ENCODE assay signal across 10 cellular contexts in genomic region chr14:23093993-23094665, GRCh38. TPM values are rescaled to one million over a fixed set of nuclear protein-coding genes. Genes with fewer than 3 reads are reported as not detected.
DNase-seq lines count a peak whose midpoint lies in the region; ATAC-seq and TF ChIP-seq lines count a peak whose summit lies in the region.
"Had no signal": no experiment of that assay in that cellular context is flagged by ENCODE, and none has a peak within 500 bp of the region (broad histone marks: within the 10 kb centered on the region; RNA-seq: fewer than 3 reads in every experiment).

No MANE protein-coding gene starts in this region.

- DNase-seq in GM06990 (ENCODE audit: extremely low read depth, insufficient read length) (no peak), endothelial cell (ENCODE audit: low spot score) (peak; percentile 70), EL (no peak), NCI-H345 treated with DMSO at 0.1 percent for 48 hours (lab: John Stamatoyannopoulos, UW; ENCODE audit: unreplicated experiment) (no peak), immature natural killer cell (no peak), T-helper 17 cell (no peak)

- H3K4me1 Mint-ChIP-seq in endothelial cell (ENCODE audit: unreplicated experiment) (peaks cover 36% of the 10 kb centered on the region), immature natural killer cell (peaks cover 10 to 21% of the 10 kb centered on the region in 2 donors), T-helper 17 cell (peaks cover 27% of the 10 kb centered on the region)

- H3K27me3 ChIP-seq in GM06990 (replicated peaks; ENCODE audit: control insufficient read depth, insufficient read depth, low read length) (no peaks in the 10 kb centered on the region), KMS-11 (ENCODE audit: insufficient read depth, low read depth) (no peaks in the 10 kb centered on the region), parathyroid adenoma (ENCODE audit: control insufficient read depth, insufficient read depth, low read length) (no peaks in the 10 kb centered on the region)

- H3K27ac Mint-ChIP-seq in endothelial cell (ENCODE audit: unreplicated experiment) (no peak overlapping the region), immature natural killer cell (no peak overlapping the region), T-helper 17 cell (no peak overlapping the region)

- H3K4me2 ChIP-seq in KMS-11, result peak overlapping the region; percentile 87
- peak overlapping the region; percentile 95 for H3K4me2 ChIP-seq in parathyroid adenoma (ENCODE audit: low read length)

- no peaks in the 10 kb centered on the region for H4K20me1 ChIP-seq in KMS-11 (ENCODE audit: insufficient read depth)

- H3K9me3 ChIP-seq in parathyroid adenoma (ENCODE audit: control insufficient read depth, low read length), result no peaks in the 10 kb centered on the region
- H3K9me3 ChIP-seq in T-helper 17 cell (ENCODE audit: control insufficient read depth, low read length, poor library complexity, severe bottlenecking), result no peaks in the 10 kb centered on the region

- H3K4me1 ChIP-seq in KMS-11 (ENCODE audit: low read depth, poor library complexity, severe bottlenecking) (peaks cover 17% of the 10 kb centered on the region), parathyroid adenoma (peaks cover 4% of the 10 kb centered on the region)

- TF ChIP-seq CTCF in GM06990 (IDR thresholded peaks at IDR 0.05; ENCODE audit: insufficient read depth, low read length, poor library complexity, severe bottlenecking), result peak; percentile 29
- TF ChIP-seq CTCF in KMS-11 (conservative IDR thresholded peaks at IDR 0.05; ENCODE audit: low read depth, low read length), result no peak
- no peak for TF ChIP-seq CTCF in endothelial cell (IDR thresholded peaks at IDR 0.05; ENCODE audit: unreplicated experiment)
- no peak for TF ChIP-seq CTCF in parathyroid adenoma (IDR thresholded peaks at IDR 0.05)

- H3K4me3 ChIP-seq in GM06990 (replicated peaks; ENCODE audit: low read depth, low read length) (peak overlapping the region; percentile 97), KMS-11 (IDR thresholded peaks at IDR 0.05; ENCODE audit: insufficient read depth, low read depth, low read length) (no peak overlapping the region), parathyroid adenoma (ENCODE audit: low read depth, low read length) (peak overlapping the region; percentile 98)

- H3K9ac ChIP-seq in KMS-11 (peak overlapping the region; percentile 86; the same call in 1 of the 2 replicates), parathyroid adenoma (peak overlapping the region; percentile 95)

- H3K79me2 ChIP-seq in KMS-11 (ENCODE audit: insufficient read depth, low read depth), result peaks cover 44% of the 10 kb centered on the region
- peaks cover 36% of the 10 kb centered on the region for H3K79me2 ChIP-seq in parathyroid adenoma

- H3K36me3 Mint-ChIP-seq in endothelial cell (ENCODE audit: low read depth, unreplicated experiment), result peaks cover 31% of the 10 kb centered on the region
- peaks cover 21 to 27% (median 26%) of the 10 kb centered on the region in 3 donors for H3K36me3 Mint-ChIP-seq in immature natural killer cell
- H3K36me3 Mint-ChIP-seq in T-helper 17 cell (ENCODE audit: low read depth), result peaks cover 3% of the 10 kb centered on the region

- no peaks in the 10 kb centered on the region for H3K9me3 Mint-ChIP-seq in endothelial cell (ENCODE audit: unreplicated experiment)
- H3K9me3 Mint-ChIP-seq in immature natural killer cell, result no peaks in the 10 kb centered on the region

- H3K4me3 Mint-ChIP-seq in endothelial cell (ENCODE audit: unreplicated experiment), result no peak overlapping the region
- no peak overlapping the region for H3K4me3 Mint-ChIP-seq in immature natural killer cell
- H3K4me3 Mint-ChIP-seq in T-helper 17 cell, result no peak overlapping the region

- peak overlapping the region; percentile 82 for H3K27ac ChIP-seq in KMS-11
- H3K27ac ChIP-seq in parathyroid adenoma, result peak overlapping the region; percentile 84

- no peak for ATAC-seq in T-helper 17 cell

- H3K27me3 Mint-ChIP-seq in endothelial cell (ENCODE audit: unreplicated experiment) (peaks cover 2% of the 10 kb centered on the region), immature natural killer cell (ENCODE audit: low read depth in 3 of 3) (no peaks in the 10 kb centered on the region), T-helper 17 cell (no peaks in the 10 kb centered on the region)

- H2AFZ ChIP-seq in KMS-11 (ENCODE audit: low read depth), result peak overlapping the region; percentile 55; the same call in 1 of the 2 replicates
- peak overlapping the region; percentile 86 for H2AFZ ChIP-seq in parathyroid adenoma

- H3K36me3 ChIP-seq in GM06990 (ENCODE audit: control insufficient read depth, insufficient read depth, low read length), result peaks cover 13% of the 10 kb centered on the region
- H3K36me3 ChIP-seq in KMS-11 (ENCODE audit: insufficient read depth), result no peaks in the 10 kb centered on the region
- H3K36me3 ChIP-seq in parathyroid adenoma (ENCODE audit: control insufficient read depth, insufficient read depth, low read length), result no peaks in the 10 kb centered on the region

RNA-seq across cellular contexts. Expression of gene ACIN1, which starts 0.8 kb away (rescaled TPM):
- total RNA-seq in endothelial cell (ENCODE audit: unreplicated experiment) (226 TPM), T-helper 17 cell (100 to 1,000 TPM; 264 to 298 TPM)
- 10 to 100 TPM in 1 of 3 donors, 1 to 10 TPM in 1, under 1 TPM in 1; 0.40 to 15.0 (median 4.5) TPM for polyA plus RNA-seq in immature natural killer cell

RNA-seq across cellular contexts. Expression of gene C14orf119, which starts 1.2 kb away (rescaled TPM):
- total RNA-seq in endothelial cell (ENCODE audit: unreplicated experiment) (55.2 TPM), T-helper 17 cell (10 to 100 TPM; 10.5 to 11.6 TPM)
- polyA plus RNA-seq in immature natural killer cell, result 100 to 1,000 TPM in 2 of 3 donors, 10 to 100 TPM in 1; 85.2 to 184 (median 135) TPM

RNA-seq across cellular contexts. Expression of gene CIROP, which starts 10.7 kb away (rescaled TPM):
- not detected for total RNA-seq in endothelial cell (ENCODE audit: unreplicated experiment)
- not detected for polyA plus RNA-seq in immature natural killer cell
- not detected for total RNA-seq in T-helper 17 cell
- total RNA-seq: activated CD8-positive, alpha-beta memory T cell treated with anti-CD3 and anti-CD28 coated beads for 36 hours; H4 had no signal

RNA-seq across cellular contexts. Expression of gene CEBPE, which starts 24.9 kb away (rescaled TPM):
- total RNA-seq in endothelial cell (ENCODE audit: unreplicated experiment) (not detected), T-helper 17 cell (under 1 TPM in 1 of 2 donors, not detected in 1; 0.25 TPM)
- not detected for polyA plus RNA-seq in immature natural killer cell
- total RNA-seq: H4 had no signal

RNA-seq across cellular contexts. Expression of gene CDH24, which starts 36.8 kb away (rescaled TPM):
- total RNA-seq in endothelial cell (ENCODE audit: unreplicated experiment) (13.6 TPM), T-helper 17 cell (1 to 10 TPM; 1.6 to 1.8 TPM)
- 1 to 10 TPM in 1 of 3 donors, under 1 TPM in 2; 0.64 to 1.2 (median 0.78) TPM for polyA plus RNA-seq in immature natural killer cell
